ENCODE assay signal across 38 cellular contexts in the genomic region with DNA sequence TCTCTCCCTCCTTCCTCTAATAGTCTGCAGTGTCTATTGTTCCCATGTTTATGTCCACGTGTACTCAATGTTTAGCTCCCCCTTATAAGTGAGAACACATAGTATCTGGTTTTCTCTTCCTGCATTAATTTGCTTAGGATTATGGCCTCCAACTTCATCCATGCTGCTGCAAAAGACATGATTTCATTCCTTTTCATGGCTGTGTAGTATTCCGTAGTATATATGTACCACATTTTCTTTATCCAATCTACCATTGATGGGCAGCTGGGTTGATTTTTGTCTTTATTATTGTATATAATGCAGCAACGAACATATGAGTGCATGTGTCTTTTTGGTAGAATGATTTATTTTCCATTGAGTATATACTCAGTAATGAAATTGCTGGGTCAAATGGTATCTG. TPM values are rescaled to one million over a fixed set of nuclear protein-coding genes. Genes with fewer than 3 reads are reported as not detected.
"Had no signal": no experiment of that assay in that cellular context is flagged by ENCODE, and none has a peak within 500 bp of the region (broad histone marks: within the 10 kb centered on the region; RNA-seq: fewer than 3 reads in every experiment).

No MANE protein-coding gene starts in this region.

- H3K4me1 ChIP-seq: adrenal gland, breast epithelium had no signal

- H3K27me3 ChIP-seq: adrenal gland, body of pancreas, brain microvascular endothelial cell, breast epithelium had no signal

- H3K27ac ChIP-seq: adrenal gland, body of pancreas, brain microvascular endothelial cell, breast epithelium, VCaP had no signal

- H3K9me3 ChIP-seq: adrenal gland, body of pancreas, breast epithelium had no signal

- FAIRE-seq: astrocyte, colon, TTC549 had no signal

- DNase-seq: activated B cell treated with CpG ODN at 0.5 μM for 24 hours; activated CD4-positive, alpha-beta memory T cell treated with anti-CD3 and anti-CD28 coated beads for 36 hours; activated CD4-positive, alpha-beta T cell treated with anti-CD3 and anti-CD28 coated beads for 4 hours; activated CD4-positive, alpha-beta T cell treated with anti-CD3 and anti-CD28 coated beads, Interleukin-2, amount 10 ng/mL, durations not matched to agents 24 days and 14 days; activated CD4-positive, alpha-beta T cell treated with anti-CD3 and anti-CD28 coated beads, Interleukin-2, amount 50 U/mL, for 1 hour; activated CD4-positive, alpha-beta T cell treated with anti-CD3 and anti-CD28 coated beads, Interleukin-2, amount 50 U/mL, for 4 hours; activated CD4-positive, CD25-positive, alpha-beta regulatory T cell treated with anti-CD3 and anti-CD28 coated beads, Interleukin-2, amount 50 U/mL, for 72 hours; activated CD8-positive, alpha-beta memory T cell treated with anti-CD3 and anti-CD28 coated beads, Interleukin-2, amount 50 U/mL, for 4 hours; activated CD8-positive, alpha-beta T cell treated with anti-CD3 and anti-CD28 coated beads for 36 hours; activated effector memory CD4-positive, alpha-beta T cell treated with anti-CD3 and anti-CD28 coated beads, Interleukin-2, amount 50 U/mL, for 16 hours; activated gamma-delta T cell treated with Interleukin-2 at 50 U/mL for 16 hours; activated naive CD4-positive, alpha-beta T cell; activated naive CD4-positive, alpha-beta T cell treated with anti-CD3 and anti-CD28 coated beads for 36 hours; activated naive CD4-positive, alpha-beta T cell treated with anti-CD3 and anti-CD28 coated beads, Interleukin-2, amount 50 U/mL, for 16 hours; activated naive CD8-positive, alpha-beta T cell treated with anti-CD3 and anti-CD28 coated beads for 36 hours; activated T-cell treated with anti-CD3 and anti-CD28 coated beads for 4 hours; activated T-cell treated with anti-CD3 and anti-CD28 coated beads, Interleukin-2, amount 50 U/mL, for 1 hour; activated T-cell treated with anti-CD3 and anti-CD28 coated beads, Interleukin-2, amount 50 U/mL, for 4 hours; activated T-cell treated with anti-CD3 and anti-CD28 coated beads, Interleukin-2, amount 50 U/mL, for 72 hours; adrenal gland; amniotic stem cell; aorta; body of pancreas; brain microvascular endothelial cell; central memory CD4-positive, alpha-beta T cell; T-helper 2 cell; T-helper 9 cell had no signal

- H3K36me3 ChIP-seq: adrenal gland, brain microvascular endothelial cell, breast epithelium had no signal

- H3K4me3 ChIP-seq: adrenal gland, body of pancreas, breast epithelium had no signal

- ATAC-seq: activated CD8-positive, alpha-beta T cell treated with anti-CD3 and anti-CD28 coated beads for 36 hours; activated naive CD4-positive, alpha-beta T cell treated with anti-CD3 and anti-CD28 coated beads, Interleukin-2, amount 50 U/mL, for 72 hours; activated T-cell treated with anti-CD3 and anti-CD28 coated beads, Interleukin-2, amount 50 U/mL, for 4 hours; activated T-cell treated with anti-CD3 and anti-CD28 coated beads, Interleukin-2, amount 50 U/mL, for 72 hours; activated T-helper 17 cell treated with anti-CD3 and anti-CD28 coated beads, Interleukin-2, amount 50 U/mL, for 72 hours; body of pancreas had no signal

RNA-seq across cellular contexts. Expression of a gene that starts 13.8 kb away (rescaled TPM):
- total RNA-seq: activated B cell treated with CpG ODN at 0.5 μM for 24 hours; activated CD4-positive, alpha-beta memory T cell treated with anti-CD3 and anti-CD28 coated beads for 36 hours; activated CD4-positive, alpha-beta T cell treated with anti-CD3 and anti-CD28 coated beads, Interleukin-2, amount 10 ng/mL, durations not matched to agents 24 days and 14 days; activated CD8-positive, alpha-beta memory T cell treated with anti-CD3 and anti-CD28 coated beads for 36 hours; activated CD8-positive, alpha-beta T cell treated with anti-CD3 and anti-CD28 coated beads for 36 hours; activated naive CD4-positive, alpha-beta T cell treated with anti-CD3 and anti-CD28 coated beads for 36 hours; activated naive CD4-positive, alpha-beta T cell treated with anti-CD3 and anti-CD28 coated beads, Interleukin-2, amount 50 U/mL, for 72 hours; activated naive CD8-positive, alpha-beta T cell treated with anti-CD3 and anti-CD28 coated beads for 36 hours; activated T-cell treated with anti-CD3 and anti-CD28 coated beads, Interleukin-2, amount 50 U/mL, for 4 hours; activated T-cell treated with anti-CD3 and anti-CD28 coated beads, Interleukin-2, amount 50 U/mL, for 72 hours; activated T-helper 1 cell treated with anti-CD3 and anti-CD28 coated beads, Interleukin-12 subunit alpha, Interleukin-12 subunit beta, Interleukin-2, Interleukin-4 antibody, amounts not matched to agents 30 ng/mL and 10 ng/mL and 1 ng/mL, durations not matched to agents 14 hours and 24 hours and 36 hours; activated T-helper 17 cell treated with anti-CD3 and anti-CD28 coated beads, Interleukin-2, amount 50 U/mL, for 72 hours; aorta; astrocyte; body of pancreas; breast epithelium; cardiac septum; cerebellum had no signal

RNA-seq across cellular contexts. Expression of a gene that starts 35.5 kb away (rescaled TPM):
- total RNA-seq: activated B cell treated with CpG ODN at 0.5 μM for 24 hours; activated CD4-positive, alpha-beta memory T cell treated with anti-CD3 and anti-CD28 coated beads for 36 hours; activated CD4-positive, alpha-beta T cell treated with anti-CD3 and anti-CD28 coated beads, Interleukin-2, amount 10 ng/mL, durations not matched to agents 24 days and 14 days; activated CD8-positive, alpha-beta memory T cell treated with anti-CD3 and anti-CD28 coated beads for 36 hours; activated CD8-positive, alpha-beta T cell treated with anti-CD3 and anti-CD28 coated beads for 36 hours; activated naive CD4-positive, alpha-beta T cell treated with anti-CD3 and anti-CD28 coated beads for 36 hours; activated naive CD4-positive, alpha-beta T cell treated with anti-CD3 and anti-CD28 coated beads, Interleukin-2, amount 50 U/mL, for 72 hours; activated naive CD8-positive, alpha-beta T cell treated with anti-CD3 and anti-CD28 coated beads for 36 hours; activated T-cell treated with anti-CD3 and anti-CD28 coated beads, Interleukin-2, amount 50 U/mL, for 4 hours; activated T-cell treated with anti-CD3 and anti-CD28 coated beads, Interleukin-2, amount 50 U/mL, for 72 hours; activated T-helper 1 cell treated with anti-CD3 and anti-CD28 coated beads, Interleukin-12 subunit alpha, Interleukin-12 subunit beta, Interleukin-2, Interleukin-4 antibody, amounts not matched to agents 30 ng/mL and 10 ng/mL and 1 ng/mL, durations not matched to agents 14 hours and 24 hours and 36 hours; activated T-helper 17 cell treated with anti-CD3 and anti-CD28 coated beads, Interleukin-2, amount 50 U/mL, for 72 hours; aorta; astrocyte; body of pancreas; breast epithelium; cardiac septum; cerebellum had no signal
